In the genomic region with DNA sequence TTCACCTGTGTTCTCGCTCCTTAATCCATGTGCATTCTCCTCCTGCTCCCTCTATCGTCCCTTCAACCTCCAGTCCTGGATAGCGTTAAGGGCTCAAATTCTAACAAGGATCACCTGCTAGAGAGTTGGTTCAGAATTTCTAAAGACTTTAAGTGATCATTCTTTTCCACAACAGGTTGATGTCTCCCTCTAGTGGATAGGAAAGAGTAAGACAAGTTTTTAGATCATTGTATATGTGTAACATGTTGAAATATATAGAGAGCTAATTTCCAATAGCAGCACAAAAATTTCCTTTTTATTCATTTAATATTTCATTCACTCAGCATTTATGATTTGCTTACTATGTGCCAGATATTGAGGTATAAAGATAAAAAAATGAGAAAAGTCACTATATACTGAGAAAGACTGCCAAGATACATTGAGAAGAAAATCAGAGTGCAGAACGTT, we compare ENCODE assay signal across 1 cellular context.
TF ChIP-seq lines count a peak whose summit lies in the region.

No MANE protein-coding gene starts in this region.

TF ChIP-seq in WTC11, 78 proteins besides CTCF, POLR2A, EP300 and RAD21 (continued from another document):
- TF ChIP-seq, protein P1, sequence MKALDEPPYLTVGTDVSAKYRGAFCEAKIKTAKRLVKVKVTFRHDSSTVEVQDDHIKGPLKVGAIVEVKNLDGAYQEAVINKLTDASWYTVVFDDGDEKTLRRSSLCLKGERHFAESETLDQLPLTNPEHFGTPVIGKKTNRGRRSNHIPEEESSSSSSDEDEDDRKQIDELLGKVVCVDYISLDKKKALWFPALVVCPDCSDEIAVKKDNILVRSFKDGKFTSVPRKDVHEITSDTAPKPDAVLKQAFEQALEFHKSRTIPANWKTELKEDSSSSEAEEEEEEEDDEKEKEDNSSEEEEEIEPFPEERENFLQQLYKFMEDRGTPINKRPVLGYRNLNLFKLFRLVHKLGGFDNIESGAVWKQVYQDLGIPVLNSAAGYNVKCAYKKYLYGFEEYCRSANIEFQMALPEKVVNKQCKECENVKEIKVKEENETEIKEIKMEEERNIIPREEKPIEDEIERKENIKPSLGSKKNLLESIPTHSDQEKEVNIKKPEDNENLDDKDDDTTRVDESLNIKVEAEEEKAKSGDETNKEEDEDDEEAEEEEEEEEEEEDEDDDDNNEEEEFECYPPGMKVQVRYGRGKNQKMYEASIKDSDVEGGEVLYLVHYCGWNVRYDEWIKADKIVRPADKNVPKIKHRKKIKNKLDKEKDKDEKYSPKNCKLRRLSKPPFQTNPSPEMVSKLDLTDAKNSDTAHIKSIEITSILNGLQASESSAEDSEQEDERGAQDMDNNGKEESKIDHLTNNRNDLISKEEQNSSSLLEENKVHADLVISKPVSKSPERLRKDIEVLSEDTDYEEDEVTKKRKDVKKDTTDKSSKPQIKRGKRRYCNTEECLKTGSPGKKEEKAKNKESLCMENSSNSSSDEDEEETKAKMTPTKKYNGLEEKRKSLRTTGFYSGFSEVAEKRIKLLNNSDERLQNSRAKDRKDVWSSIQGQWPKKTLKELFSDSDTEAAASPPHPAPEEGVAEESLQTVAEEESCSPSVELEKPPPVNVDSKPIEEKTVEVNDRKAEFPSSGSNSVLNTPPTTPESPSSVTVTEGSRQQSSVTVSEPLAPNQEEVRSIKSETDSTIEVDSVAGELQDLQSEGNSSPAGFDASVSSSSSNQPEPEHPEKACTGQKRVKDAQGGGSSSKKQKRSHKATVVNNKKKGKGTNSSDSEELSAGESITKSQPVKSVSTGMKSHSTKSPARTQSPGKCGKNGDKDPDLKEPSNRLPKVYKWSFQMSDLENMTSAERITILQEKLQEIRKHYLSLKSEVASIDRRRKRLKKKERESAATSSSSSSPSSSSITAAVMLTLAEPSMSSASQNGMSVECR (CRISPR knock-in tag; IDR thresholded peaks at IDR 0.05; ENCODE audit: borderline replicate concordance) = no peak
- TF ChIP-seq KAT7 (CRISPR knock-in tag; IDR thresholded peaks at IDR 0.05; ENCODE audit: borderline replicate concordance) (no peak), ZBTB21 (CRISPR knock-in tag; IDR thresholded peaks at IDR 0.05; ENCODE audit: borderline replicate concordance) (no peak)
- TF ChIP-seq, protein P2, sequence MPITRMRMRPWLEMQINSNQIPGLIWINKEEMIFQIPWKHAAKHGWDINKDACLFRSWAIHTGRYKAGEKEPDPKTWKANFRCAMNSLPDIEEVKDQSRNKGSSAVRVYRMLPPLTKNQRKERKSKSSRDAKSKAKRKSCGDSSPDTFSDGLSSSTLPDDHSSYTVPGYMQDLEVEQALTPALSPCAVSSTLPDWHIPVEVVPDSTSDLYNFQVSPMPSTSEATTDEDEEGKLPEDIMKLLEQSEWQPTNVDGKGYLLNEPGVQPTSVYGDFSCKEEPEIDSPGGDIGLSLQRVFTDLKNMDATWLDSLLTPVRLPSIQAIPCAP (CRISPR knock-in tag; IDR thresholded peaks at IDR 0.05) = no peak
TF ChIP-seq in WTC11: peak in this region for 0.
